In the genomic region with DNA sequence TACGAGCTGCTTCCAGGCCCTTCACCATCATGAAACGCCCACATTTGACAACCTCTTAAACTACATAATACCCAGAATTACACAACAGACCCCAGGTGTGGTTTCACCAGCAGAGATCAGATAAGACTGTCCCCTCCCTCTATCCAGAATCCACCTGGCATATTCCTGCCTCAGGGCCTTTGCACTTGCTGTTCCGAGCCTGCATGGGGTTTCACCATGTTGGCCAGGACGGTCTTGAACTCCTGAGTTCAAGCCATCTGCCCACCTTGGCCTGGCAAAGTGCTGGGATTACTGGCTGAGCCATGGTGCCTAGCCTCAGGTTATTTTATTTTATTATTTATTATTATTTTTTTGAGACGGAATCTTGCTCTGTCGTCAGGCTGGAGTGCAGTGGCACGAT, we compare ENCODE assay signal across 22 cellular contexts.
DNase-seq lines count a peak whose midpoint lies in the region; ATAC-seq and TF ChIP-seq lines count a peak whose summit lies in the region.
"Had no signal": no experiment of that assay in that cellular context is flagged by ENCODE, and none has a peak within 500 bp of the region (broad histone marks: within the 10 kb centered on the region; RNA-seq: fewer than 3 reads in every experiment).

No MANE protein-coding gene starts in this region.

- dilution Hi-C loops in IMR-90 (cut with HindIII; ENCODE audit: low sequenced_read_pairs, unreplicated experiment) = no loop called here

- POLR2A ChIA-PET in HEK293 (lab: Yijun Ruan, JAX) = no interaction called here
- POLR2A ChIA-PET in IMR-90 (lab: Charles Lee; ENCODE audit: unreplicated experiment) = no interaction called here

- peaks cover 7% of the 10 kb centered on the region; the same call in 1 of the 2 replicates for H3K27me3 ChIP-seq in IMR-90 (ENCODE audit: control insufficient read depth, insufficient read depth, low read length)
- peaks cover 0 to 2% (median 0%) of the 10 kb centered on the region in 3 donors for H3K27me3 ChIP-seq in sigmoid colon
- H3K27me3 ChIP-seq: BLaER1 had no signal

- H4K91ac ChIP-seq in IMR-90 (ENCODE audit: insufficient read depth, low read depth, low read length) = no peak overlapping the region

- H2BK15ac ChIP-seq in IMR-90 (ENCODE audit: low read depth, low read length) = no peak overlapping the region

- DNase-seq in IMR-90 (no peak), sigmoid colon (peak; percentile 52), ureter (ENCODE audit: low spot score) (no peak)
- DNase-seq: 8988T; ACHN; BE2C; C1 segment of cervical spinal cord; CD4-positive, alpha-beta memory T cell; CD4-positive, CD25-positive, alpha-beta regulatory T cell; CD8-positive, alpha-beta memory T cell; COR-L47; DMS 273 treated with DMSO at 0.1 percent for 48 hours; DMS153; DMS53; DMS79; DND-41; EL; GDM1 had no signal

- H3K23ac ChIP-seq in IMR-90 (ENCODE audit: low read depth, low read length) = no peak overlapping the region

- H2AK5ac ChIP-seq in IMR-90 (ENCODE audit: low read depth, low read length) = no peak overlapping the region

- BruUV-seq in IMR-90 (replicated peaks; lab: Mats Ljungman, UMichigan) = no TSS peak

- no peaks in the 10 kb centered on the region for H3K36me3 ChIP-seq in HEK293 (ENCODE audit: control insufficient read depth in 2 of 2, insufficient read depth in 1 of 2, low read length in 2 of 2)
- no peaks in the 10 kb centered on the region for H3K36me3 ChIP-seq in IMR-90 (ENCODE audit: control insufficient read depth, insufficient read depth, low read length)
- H3K36me3 ChIP-seq in sigmoid colon = no peaks in the 10 kb centered on the region
- H3K36me3 ChIP-seq: BE2C, BLaER1 had no signal

- H3K79me1 ChIP-seq in IMR-90 (ENCODE audit: low read depth in 1 of 2, low read length in 2 of 2) = no peaks in the 10 kb centered on the region

- H3K14ac ChIP-seq in IMR-90 (replicated peaks; ENCODE audit: low read depth, low read length) = no peak overlapping the region

- no peak overlapping the region for H3K9ac ChIP-seq in IMR-90 (ENCODE audit: low read depth, low read length)
- H3K9ac ChIP-seq: BLaER1 had no signal

- TF ChIP-seq POLR2A in IMR-90 (IDR thresholded peaks at IDR 0.05; ENCODE audit: low read depth, low read length) (no peak), sigmoid colon (IDR thresholded peaks at IDR 0.05) (no peak)

- TF ChIP-seq CTCF in HEK293 (tag by site-specific recombination; IDR thresholded peaks at IDR 0.05) (no peak), IMR-90 (conservative IDR thresholded peaks at IDR 0.05; ENCODE audit: low read depth, low read length) (no peak), sigmoid colon (IDR thresholded peaks at IDR 0.05) (no peak)

- ATAC-seq in IMR-90 (ENCODE audit: low read depth) (no peak), HG03565 (IDR thresholded peaks at IDR 0.05; ENCODE audit: unreplicated experiment) (no peak)
- ATAC-seq: GM12878 had no signal

- H3K4me2 ChIP-seq in IMR-90 (ENCODE audit: low read depth, low read length) = no peak overlapping the region
- H3K4me2 ChIP-seq: BLaER1 had no signal

- H3K4me3 ChIP-seq in HEK293 (ENCODE audit: low read depth, low read length) (no peak overlapping the region), IMR-90 (ENCODE audit: insufficient read depth, low read depth, low read length) (no peak overlapping the region), sigmoid colon (no peak overlapping the region)
- H3K4me3 ChIP-seq: BLaER1, GM12878 had no signal

- no peak for TF ChIP-seq RAD21 in IMR-90 (IDR thresholded peaks at IDR 0.05; ENCODE audit: low read length)

- no peak overlapping the region for H2BK120ac ChIP-seq in IMR-90 (ENCODE audit: low read depth, low read length)

- intact Hi-C loops in IMR-90 (cut with micrococcal nuclease) (no loop called here), sigmoid colon (cut with DNase I) (no loop called here)

- H2AFZ ChIP-seq in IMR-90 (replicated peaks; ENCODE audit: low read length, poor library complexity) = no peak overlapping the region

- no peaks in the 10 kb centered on the region for H4K20me1 ChIP-seq in IMR-90 (ENCODE audit: insufficient read depth, low read length)
- H4K20me1 ChIP-seq: BLaER1 had no signal

- no peak overlapping the region for H3K27ac ChIP-seq in HEK293 (ENCODE audit: extremely low read depth, low read depth, low read length)
- H3K27ac ChIP-seq in IMR-90 (ENCODE audit: insufficient read depth, low read length) = no peak overlapping the region
- H3K27ac ChIP-seq in sigmoid colon = no peak overlapping the region
- H3K27ac ChIP-seq: BLaER1 had no signal

- no peak overlapping the region for H2BK5ac ChIP-seq in IMR-90 (ENCODE audit: low read depth, low read length, poor library complexity, severe bottlenecking)

- CTCF ChIA-PET in HEK293 (lab: Yijun Ruan, JAX) (no interaction called here), IMR-90 (lab: Yijun Ruan, JAX) (no interaction called here)

- H2BK20ac ChIP-seq in IMR-90 (ENCODE audit: low read depth, low read length) = 0 out of 2 replicates have a peak overlapping the region, but pooled peaks have one; percentile 65

- H2AK9ac ChIP-seq in IMR-90 (replicated peaks; ENCODE audit: low read depth, low read length, poor library complexity) = no peak overlapping the region

- H3K56ac ChIP-seq in IMR-90 (ENCODE audit: extremely low read depth, insufficient read depth, low read length) = no peak overlapping the region

- in situ Hi-C loops in IMR-90 (cut with MboI; ENCODE audit: low sequenced_read_pairs) = no loop called here

- no peak overlapping the region for H4K5ac ChIP-seq in IMR-90 (ENCODE audit: low read depth, low read length)

- no peak for TF ChIP-seq EP300 in sigmoid colon (IDR thresholded peaks at IDR 0.05)

- peaks cover 11% of the 10 kb centered on the region for H3K9me1 ChIP-seq in IMR-90 (ENCODE audit: insufficient read depth, low read length)

- WGBS in IMR-90 (ENCODE audit: extremely low coverage in 2 of 2, insufficient read length in 1 of 2), 2 experiments = 0% methylated on average over 1 of the region's 7 CpGs; no CpG with 5 or more reads in 1 of the 2 experiments
- WGBS in sigmoid colon, 2 donors = 88 to 92% methylated on average over 7 of the region's 7 CpGs

- H3K18ac ChIP-seq in IMR-90 (ENCODE audit: low read depth, low read length) = no peak overlapping the region

- H4K8ac ChIP-seq in IMR-90 (ENCODE audit: low read depth in 2 of 2, low read length in 2 of 2) = no peak overlapping the region

- no peaks in the 10 kb centered on the region for H3K4me1 ChIP-seq in HEK293 (ENCODE audit: control insufficient read depth, insufficient read depth, low read length)
- H3K4me1 ChIP-seq in IMR-90 (ENCODE audit: control insufficient read depth, insufficient read depth, low read length) = peaks cover 19% of the 10 kb centered on the region
- peaks cover 0 to 7% (median 0%) of the 10 kb centered on the region in 4 donors for H3K4me1 ChIP-seq in sigmoid colon
- H3K4me1 ChIP-seq: BE2C, BLaER1 had no signal

- no peak overlapping the region for H3K4ac ChIP-seq in IMR-90 (ENCODE audit: low read depth, low read length)

- H3K9me3 ChIP-seq in HEK293 (ENCODE audit: control insufficient read depth, insufficient read depth, low read depth, low read length) (no peaks in the 10 kb centered on the region), IMR-90 (ENCODE audit: control insufficient read depth, insufficient read depth, low read length) (no peaks in the 10 kb centered on the region), sigmoid colon (no peaks in the 10 kb centered on the region)
- H3K9me3 ChIP-seq: BE2C, BLaER1 had no signal

TF ChIP-seq in HEK293, 187 proteins besides CTCF, POLR2A, EP300 and RAD21 (continues in another document):
- TF ChIP-seq, protein P1, sequence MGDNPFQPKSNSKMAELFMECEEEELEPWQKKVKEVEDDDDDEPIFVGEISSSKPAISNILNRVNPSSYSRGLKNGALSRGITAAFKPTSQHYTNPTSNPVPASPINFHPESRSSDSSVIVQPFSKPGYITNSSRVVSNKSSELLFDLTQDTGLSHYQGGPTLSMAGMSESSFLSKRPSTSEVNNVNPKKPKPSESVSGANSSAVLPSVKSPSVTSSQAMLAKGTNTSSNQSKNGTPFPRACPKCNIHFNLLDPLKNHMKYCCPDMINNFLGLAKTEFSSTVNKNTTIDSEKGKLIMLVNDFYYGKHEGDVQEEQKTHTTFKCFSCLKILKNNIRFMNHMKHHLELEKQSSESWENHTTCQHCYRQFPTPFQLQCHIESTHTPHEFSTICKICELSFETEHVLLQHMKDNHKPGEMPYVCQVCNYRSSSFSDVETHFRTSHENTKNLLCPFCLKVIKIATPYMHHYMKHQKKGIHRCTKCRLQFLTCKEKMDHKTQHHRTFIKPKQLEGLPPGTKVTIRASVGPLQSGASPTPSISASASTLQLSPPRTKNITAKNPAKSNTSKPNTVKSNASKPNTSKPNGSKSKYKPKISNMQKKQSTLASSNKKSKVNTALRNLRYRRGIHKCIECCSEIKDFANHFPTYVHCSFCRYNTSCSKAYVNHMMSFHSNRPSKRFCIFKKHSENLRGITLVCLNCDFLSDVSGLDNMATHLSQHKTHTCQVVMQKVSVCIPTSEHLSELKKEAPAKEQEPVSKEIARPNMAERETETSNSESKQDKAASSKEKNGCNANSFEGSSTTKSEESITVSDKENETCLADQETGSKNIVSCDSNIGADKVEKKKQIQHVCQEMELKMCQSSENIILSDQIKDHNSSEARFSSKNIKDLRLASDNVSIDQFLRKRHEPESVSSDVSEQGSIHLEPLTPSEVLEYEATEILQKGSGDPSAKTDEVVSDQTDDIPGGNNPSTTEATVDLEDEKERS (tag by site-specific recombination; IDR thresholded peaks at IDR 0.05) = no peak
- TF ChIP-seq ZNF623 (tag by site-specific recombination; IDR thresholded peaks at IDR 0.05) = peak; percentile 86

TF ChIP-seq in IMR-90, 13 proteins besides CTCF, POLR2A, EP300 and RAD21 (continues in another document):
- TF ChIP-seq MAZ (IDR thresholded peaks at IDR 0.05; ENCODE audit: borderline replicate concordance, low read depth, low read length) = no peak
- no peak for TF ChIP-seq FOS (IDR thresholded peaks at IDR 0.05; ENCODE audit: low read depth, low read length)
- no peak for TF ChIP-seq MAFK (IDR thresholded peaks at IDR 0.05; ENCODE audit: low read depth, low read length)
- no peak for TF ChIP-seq SMC3 (IDR thresholded peaks at IDR 0.05; ENCODE audit: low read depth, low read length)
- no peak for TF ChIP-seq BHLHE40 (IDR thresholded peaks at IDR 0.05; ENCODE audit: low read depth, low read length)
- TF ChIP-seq, protein P2, sequence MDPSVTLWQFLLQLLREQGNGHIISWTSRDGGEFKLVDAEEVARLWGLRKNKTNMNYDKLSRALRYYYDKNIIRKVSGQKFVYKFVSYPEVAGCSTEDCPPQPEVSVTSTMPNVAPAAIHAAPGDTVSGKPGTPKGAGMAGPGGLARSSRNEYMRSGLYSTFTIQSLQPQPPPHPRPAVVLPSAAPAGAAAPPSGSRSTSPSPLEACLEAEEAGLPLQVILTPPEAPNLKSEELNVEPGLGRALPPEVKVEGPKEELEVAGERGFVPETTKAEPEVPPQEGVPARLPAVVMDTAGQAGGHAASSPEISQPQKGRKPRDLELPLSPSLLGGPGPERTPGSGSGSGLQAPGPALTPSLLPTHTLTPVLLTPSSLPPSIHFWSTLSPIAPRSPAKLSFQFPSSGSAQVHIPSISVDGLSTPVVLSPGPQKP (IDR thresholded peaks at IDR 0.05; ENCODE audit: borderline replicate concordance, low read depth, low read length) = no peak
- no peak for TF ChIP-seq CHD1 (IDR thresholded peaks at IDR 0.05; ENCODE audit: low read depth, low read length)
